In genomic region chr21:36699546-36700294, GRCh38 we compare ENCODE assay signal across 8 cellular contexts. TPM values are rescaled to one million over a fixed set of nuclear protein-coding genes. Genes with fewer than 3 reads are reported as not detected.
DNase-seq lines count a peak whose midpoint lies in the region; ATAC-seq, FAIRE-seq and TF ChIP-seq lines count a peak whose summit lies in the region.

No MANE protein-coding gene starts in this region.

- no peak overlapping the region for H3K4ac ChIP-seq in mesenchymal stem cell (ENCODE audit: low read depth in 1 of 2, low read length in 2 of 2)

- no peaks in the 10 kb centered on the region for H3K4me1 Mint-ChIP-seq in activated T-helper 1 cell treated with anti-CD3 and anti-CD28 coated beads, Interleukin-12 subunit alpha, Interleukin-12 subunit beta, Interleukin-2, Interleukin-4 antibody, amounts not matched to agents 30 ng/mL and 10 ng/mL and 1 ng/mL, durations not matched to agents 14 hours and 24 hours and 36 hours (ENCODE audit: low read depth)

- H3K79me1 ChIP-seq in mesenchymal stem cell (replicated peaks; ENCODE audit: low read length, poor library complexity, severe bottlenecking) = peaks cover 2% of the 10 kb centered on the region

- H3K14ac ChIP-seq in mesenchymal stem cell (ENCODE audit: low read length in 2 of 2) = no peak overlapping the region

- no peak for DNase-seq in left ventricle myocardium inferior
- no peak for DNase-seq in Right ventricle myocardium inferior (ENCODE audit: missing footprints)
- DNase-seq in activated T-helper 1 cell treated with anti-CD3 and anti-CD28 coated beads, Interleukin-12 subunit alpha, Interleukin-12 subunit beta, Interleukin-2, Interleukin-4 antibody, amounts not matched to agents 30 ng/mL and 10 ng/mL and 1 ng/mL, durations not matched to agents 14 hours and 24 hours and 36 hours (ENCODE audit: low spot score) = no peak
- no peak for DNase-seq in mesenchymal stem cell
- DNase-seq in vagina (ENCODE audit: extremely low spot score in 2 of 2) = no peak
- no peak for DNase-seq in NCI-H1930 (lab: John Stamatoyannopoulos, UW)
- DNase-seq in small intestine = no peak

- H3K23ac ChIP-seq in mesenchymal stem cell (ENCODE audit: low read length in 2 of 2) = no peak overlapping the region

- H3K27ac ChIP-seq in left ventricle myocardium inferior (replicated peaks) (no peak overlapping the region), mesenchymal stem cell (ENCODE audit: low read length, poor library complexity, severe bottlenecking) (no peak overlapping the region), vagina (no peak overlapping the region), small intestine (ENCODE audit: low read depth in 1 of 2, low read length in 1 of 2) (no peak overlapping the region)

- H3K36me3 Mint-ChIP-seq in activated T-helper 1 cell treated with anti-CD3 and anti-CD28 coated beads, Interleukin-12 subunit alpha, Interleukin-12 subunit beta, Interleukin-2, Interleukin-4 antibody, amounts not matched to agents 30 ng/mL and 10 ng/mL and 1 ng/mL, durations not matched to agents 14 hours and 24 hours and 36 hours (ENCODE audit: low read depth) = no peaks in the 10 kb centered on the region

- H4K8ac ChIP-seq in mesenchymal stem cell (ENCODE audit: low read length) = no peak overlapping the region

- H4K91ac ChIP-seq in mesenchymal stem cell (ENCODE audit: low read length) = no peak overlapping the region

- H3K27me3 Mint-ChIP-seq in activated T-helper 1 cell treated with anti-CD3 and anti-CD28 coated beads, Interleukin-12 subunit alpha, Interleukin-12 subunit beta, Interleukin-2, Interleukin-4 antibody, amounts not matched to agents 30 ng/mL and 10 ng/mL and 1 ng/mL, durations not matched to agents 14 hours and 24 hours and 36 hours (ENCODE audit: insufficient read depth) = peaks cover 60% of the 10 kb centered on the region

- H2BK15ac ChIP-seq in mesenchymal stem cell (ENCODE audit: low read depth, poor library complexity, severe bottlenecking) = no peak overlapping the region

- no peak for TF ChIP-seq POLR2A in vagina (IDR thresholded peaks at IDR 0.05)

- no peak for FAIRE-seq in small intestine (lab: Jason Lieb, UNC)

- H3K4me1 ChIP-seq in left ventricle myocardium inferior (peaks cover 64% of the 10 kb centered on the region), mesenchymal stem cell (ENCODE audit: control insufficient read depth, insufficient read depth, low read depth, low read length) (peaks cover 57% of the 10 kb centered on the region), vagina (peaks cover 53% of the 10 kb centered on the region), small intestine (ENCODE audit: control insufficient read depth in 2 of 2, insufficient read depth in 1 of 2, low read depth in 1 of 2, low read length in 1 of 2) (peaks cover 4 to 5% of the 10 kb centered on the region in 2 donors)

- H3K27me3 ChIP-seq in left ventricle myocardium inferior (ENCODE audit: low read depth) = peaks cover 100% of the 10 kb centered on the region
- peaks cover 86 to 97% of the 10 kb centered on the region in 2 experiments for H3K27me3 ChIP-seq in mesenchymal stem cell (ENCODE audit: control insufficient read depth in 1 of 2, insufficient read depth in 1 of 2, low read length in 2 of 2)
- H3K27me3 ChIP-seq in vagina = peaks cover 54% of the 10 kb centered on the region
- peaks cover 31 to 83% of the 10 kb centered on the region in 2 donors for H3K27me3 ChIP-seq in small intestine (ENCODE audit: control insufficient read depth in 2 of 2, insufficient read depth in 2 of 2, low read length in 2 of 2)

- no peak overlapping the region for H2AFZ ChIP-seq in mesenchymal stem cell (ENCODE audit: low read depth, low read length)

- WGBS in mesenchymal stem cell = 2% methylated on average over 39 of the region's 67 CpGs
- WGBS in small intestine, 3 donors = 4 to 8% (median 5%) methylated on average over 48 to 67 of the region's 67 CpGs

- peak overlapping the region; percentile 47 for H3K4me3 Mint-ChIP-seq in activated T-helper 1 cell treated with anti-CD3 and anti-CD28 coated beads, Interleukin-12 subunit alpha, Interleukin-12 subunit beta, Interleukin-2, Interleukin-4 antibody, amounts not matched to agents 30 ng/mL and 10 ng/mL and 1 ng/mL, durations not matched to agents 14 hours and 24 hours and 36 hours

- ATAC-seq in Right ventricle myocardium inferior (no peak), GM21825 (IDR thresholded peaks at IDR 0.05; ENCODE audit: unreplicated experiment) (no peak)

- no peak overlapping the region for H3K18ac ChIP-seq in mesenchymal stem cell (ENCODE audit: low read depth in 1 of 2, low read length in 2 of 2)

- peak overlapping the region; percentile 69 for H3K4me3 ChIP-seq in left ventricle myocardium inferior
- peak overlapping the region; percentile 51 to 69 for H3K4me3 ChIP-seq in mesenchymal stem cell (ENCODE audit: insufficient read depth in 1 of 2, low read depth in 1 of 2, low read length in 2 of 2)
- H3K4me3 ChIP-seq in vagina = peak overlapping the region; percentile 34 to 37
- H3K4me3 ChIP-seq in small intestine (ENCODE audit: low read depth in 1 of 2, low read length in 2 of 2) = peak overlapping the region in 1 of 2 donors; percentile 28

- no peaks in the 10 kb centered on the region for H3K36me3 ChIP-seq in left ventricle myocardium inferior
- H3K36me3 ChIP-seq in mesenchymal stem cell (ENCODE audit: control insufficient read depth in 1 of 2, insufficient read depth in 2 of 2, low read depth in 1 of 2, low read length in 2 of 2) = no peaks in the 10 kb centered on the region
- no peaks in the 10 kb centered on the region for H3K36me3 ChIP-seq in vagina
- H3K36me3 ChIP-seq in small intestine (ENCODE audit: control insufficient read depth in 2 of 2, insufficient read depth in 2 of 2, low read length in 2 of 2) = no peaks in the 10 kb centered on the region

- peak overlapping the region; percentile 79 for H3K4me2 ChIP-seq in mesenchymal stem cell (ENCODE audit: low read length, poor library complexity, severe bottlenecking)

- H3K9me3 ChIP-seq in left ventricle myocardium inferior (replicated peaks) = no peaks in the 10 kb centered on the region
- no peaks in the 10 kb centered on the region for H3K9me3 ChIP-seq in mesenchymal stem cell (ENCODE audit: control insufficient read depth, low read length)
- no peaks in the 10 kb centered on the region for H3K9me3 ChIP-seq in vagina
- no peaks in the 10 kb centered on the region for H3K9me3 ChIP-seq in small intestine (ENCODE audit: control insufficient read depth, low read depth)

- H2BK120ac ChIP-seq in mesenchymal stem cell (ENCODE audit: low read depth, low read length) = no peak overlapping the region

- no peaks in the 10 kb centered on the region for H3K9me3 Mint-ChIP-seq in activated T-helper 1 cell treated with anti-CD3 and anti-CD28 coated beads, Interleukin-12 subunit alpha, Interleukin-12 subunit beta, Interleukin-2, Interleukin-4 antibody, amounts not matched to agents 30 ng/mL and 10 ng/mL and 1 ng/mL, durations not matched to agents 14 hours and 24 hours and 36 hours

- H3K27ac Mint-ChIP-seq in activated T-helper 1 cell treated with anti-CD3 and anti-CD28 coated beads, Interleukin-12 subunit alpha, Interleukin-12 subunit beta, Interleukin-2, Interleukin-4 antibody, amounts not matched to agents 30 ng/mL and 10 ng/mL and 1 ng/mL, durations not matched to agents 14 hours and 24 hours and 36 hours = peak overlapping the region; percentile 69

- no peak for TF ChIP-seq CTCF in left ventricle myocardium inferior (IDR thresholded peaks at IDR 0.05; ENCODE audit: borderline replicate concordance)
- no peak for TF ChIP-seq CTCF in vagina (IDR thresholded peaks at IDR 0.05)

- H2BK5ac ChIP-seq in mesenchymal stem cell (ENCODE audit: low read depth, low read length, poor library complexity, severe bottlenecking) = no peak overlapping the region

- H3K9ac ChIP-seq in mesenchymal stem cell (ENCODE audit: low read length) = no peak overlapping the region

- no peak overlapping the region for H2AK5ac ChIP-seq in mesenchymal stem cell (ENCODE audit: low read length, severe bottlenecking)

- intact Hi-C loops in left ventricle myocardium inferior (cut with micrococcal nuclease) = no loop called here
- intact Hi-C loops in Right ventricle myocardium inferior (cut with DNase I) = no loop called here
- intact Hi-C loops in activated T-helper 1 cell treated with anti-CD3 and anti-CD28 coated beads, Interleukin-12 subunit alpha, Interleukin-12 subunit beta, Interleukin-2, Interleukin-4 antibody, amounts not matched to agents 30 ng/mL and 10 ng/mL and 1 ng/mL, durations not matched to agents 14 hours and 24 hours and 36 hours (cut with micrococcal nuclease) = loop anchor here (5.0 to 10.0 kb wide), 2 partner anchors 48 to 225 kb away; no protein-coding TSS in a partner anchor
- intact Hi-C loops in vagina (cut with DNase I) = no loop called here

- H2BK12ac ChIP-seq in mesenchymal stem cell (ENCODE audit: low read length in 2 of 2) = no peak overlapping the region

RNA-seq across cellular contexts. Expression of gene SIM2, which starts 0.8 kb away (rescaled TPM):
- total RNA-seq in left ventricle myocardium inferior (not detected), Right ventricle myocardium inferior (not detected), vagina (not detected)
- total RNA-seq in activated T-helper 1 cell treated with anti-CD3 and anti-CD28 coated beads, Interleukin-12 subunit alpha, Interleukin-12 subunit beta, Interleukin-2, Interleukin-4 antibody, amounts not matched to agents 30 ng/mL and 10 ng/mL and 1 ng/mL, durations not matched to agents 14 hours and 24 hours and 36 hours = 0.24 and 0.47 TPM in 2 replicates
- polyA plus RNA-seq in mesenchymal stem cell (2013, experiment 1 of 2) = 0.10 TPM
- polyA plus RNA-seq in mesenchymal stem cell (2013, experiment 2 of 2) = 0.10 TPM
- under 1 TPM in 1 of 3 donors, not detected in 2; 0.04 TPM for polyA plus RNA-seq in small intestine
